ENCODE assay signal across 1 cellular context in genomic region chr6:44227138-44227770, GRCh38.
A peak's percentile ranks its signal among the peaks of the same experiment; 100 is the strongest.
TF ChIP-seq lines count a peak whose summit lies in the region.

No MANE protein-coding gene starts in this region.

TF ChIP-seq in neural cell, 6 proteins besides CTCF, POLR2A, EP300 and RAD21 (continued from another document):
- TF ChIP-seq REST (IDR thresholded peaks at IDR 0.05; ENCODE audit: borderline replicate concordance) = peak; percentile 8
- peak; percentile 13 for TF ChIP-seq POLR2AphosphoS5 (IDR thresholded peaks at IDR 0.05)
- TF ChIP-seq EZH2 (IDR thresholded peaks at IDR 0.05; ENCODE audit: borderline replicate concordance, insufficient read depth, low read length, poor library complexity, severe bottlenecking) = no peak
- TF ChIP-seq MXI1 (conservative IDR thresholded peaks at IDR 0.05; ENCODE audit: poor library complexity, severe bottlenecking) = no peak
